Comparison of ENCODE assay signal across 11 cellular contexts in genomic region chr21:37878946-37879660, GRCh38.
DNase-seq lines count a peak whose midpoint lies in the region; ATAC-seq and FAIRE-seq lines count a peak whose summit lies in the region.
"Had no signal": no experiment of that assay in that cellular context is flagged by ENCODE, and none has a peak within 500 bp of the region (broad histone marks: within the 10 kb centered on the region; RNA-seq: fewer than 3 reads in every experiment).

No MANE protein-coding gene starts in this region.

- FAIRE-seq in RCC 7860 (lab: Jason Lieb, UNC): peak; percentile 96
- FAIRE-seq: colon, small intestine had no signal

- ATAC-seq in GM19351 (IDR thresholded peaks at IDR 0.05; ENCODE audit: unreplicated experiment) (no peak), GM19023 (IDR thresholded peaks at IDR 0.05; ENCODE audit: unreplicated experiment) (no peak), GM18519 (IDR thresholded peaks at IDR 0.05; ENCODE audit: low FRiP score, unreplicated experiment) (no peak), GM18498 (IDR thresholded peaks at IDR 0.05; ENCODE audit: unreplicated experiment) (no peak)

- DNase-seq in AG08396 (ENCODE audit: low spot score): peak; percentile 34
- peak; percentile 75 for DNase-seq in HPDE6-E6E7 (ENCODE audit: extremely low spot score)
- DNase-seq in RCC 7860 (ENCODE audit: low spot score): peak; percentile 100
- peak; percentile 19 for DNase-seq in fibroblast of peridontal ligament (ENCODE audit: extremely low read depth)
- DNase-seq: CD4-positive, alpha-beta T cell; small intestine had no signal

Comparison
In these comparisons a context has a peak if more than half of its experiments do, and no peak if none do; other contexts are left out.
1. DNase-seq: peak in every context shown above with its lines; median percentile 100 in RCC 7860; 75 in HPDE6-E6E7; 34 in AG08396; 19 in fibroblast of peridontal ligament.